ENCODE assay signal across 8 cellular contexts in the genomic region with DNA sequence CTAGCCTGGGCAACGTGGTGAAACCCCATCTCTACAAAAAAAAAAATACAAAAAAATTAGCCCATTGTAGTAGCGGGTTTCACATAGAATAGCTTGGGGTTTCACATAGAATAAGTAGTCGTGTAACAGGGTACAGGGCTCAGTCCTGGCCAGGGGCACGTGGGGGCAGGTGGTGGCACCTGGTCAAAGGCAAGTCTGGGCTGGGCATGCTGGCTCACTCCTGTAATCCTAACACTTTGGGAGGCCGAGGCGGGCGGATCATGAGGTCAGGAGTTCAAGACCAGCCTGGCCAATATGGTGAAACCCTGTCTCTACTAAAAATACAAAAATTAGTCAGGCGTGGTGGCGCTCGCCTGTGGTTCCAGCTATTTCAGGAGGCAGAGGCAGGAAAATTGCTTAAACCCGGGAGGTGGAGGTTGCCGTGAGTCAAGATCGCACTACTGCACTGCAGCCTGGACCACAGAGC. TPM values are rescaled to one million over a fixed set of nuclear protein-coding genes. Genes with fewer than 3 reads are reported as not detected.
DNase-seq lines count a peak whose midpoint lies in the region; ATAC-seq and TF ChIP-seq lines count a peak whose summit lies in the region.
"Not testable (repeated sequence)": the region's sequence is repeated elsewhere in the genome, so short reads cannot be mapped to it uniquely, and the experiment has no call there.

No MANE protein-coding gene starts in this region.

- H3K27me3 Mint-ChIP-seq in activated T-cell treated with anti-CD3 and anti-CD28 coated beads, Interleukin-2, amount 50 U/mL, for 72 hours (ENCODE audit: low read depth), result not testable (repeated sequence)

- H3K27me3 ChIP-seq in GM06990 (replicated peaks; ENCODE audit: control insufficient read depth, insufficient read depth, low read length); OCI-LY1 (ENCODE audit: insufficient read depth, low read length); effector memory CD4-positive, alpha-beta T cell (replicated peaks; ENCODE audit: control insufficient read depth, insufficient read depth, low read length, poor library complexity, severe bottlenecking); ovary; tibial nerve: not testable (repeated sequence)

- not testable (repeated sequence) for H2AFZ ChIP-seq in OCI-LY1 (ENCODE audit: low read length)

- peak overlapping the region; percentile 28 for H3K4me3 ChIP-seq in GM06990 (replicated peaks; ENCODE audit: low read depth, low read length)
- peak overlapping the region; percentile 94 for H3K4me3 ChIP-seq in OCI-LY1 (ENCODE audit: low read depth, low read length, poor library complexity, severe bottlenecking)
- peak overlapping the region; percentile 99 for H3K4me3 ChIP-seq in effector memory CD4-positive, alpha-beta T cell (ENCODE audit: insufficient read depth, low read depth, low read length, poor library complexity, severe bottlenecking)
- peak overlapping the region; percentile 94 for H3K4me3 ChIP-seq in ovary
- peak overlapping the region; percentile 76 to 100 (median 98) for H3K4me3 ChIP-seq in tibial nerve

- not testable (repeated sequence) for H3K9me2 ChIP-seq in OCI-LY1 (ENCODE audit: low read depth, low read length)

- not testable (repeated sequence) for DNase-seq in GM06990 (ENCODE audit: extremely low read depth, insufficient read length); activated T-cell treated with anti-CD3 and anti-CD28 coated beads, Interleukin-2, amount 50 U/mL, for 72 hours; effector memory CD4-positive, alpha-beta T cell; tibial nerve (ENCODE audit: low spot score in 2 of 2)
- DNase-seq in kidney tubule cell (ENCODE audit: low spot score), result peak; percentile 39
- peak in 3 of 5 donors; percentile 52 to 58 (median 54) for DNase-seq in ovary

- H3K4me2 ChIP-seq in OCI-LY1 (ENCODE audit: low read length), result peak overlapping the region; percentile 27; the same call in 1 of the 2 replicates

- H3K4me1 Mint-ChIP-seq in activated T-cell treated with anti-CD3 and anti-CD28 coated beads, Interleukin-2, amount 50 U/mL, for 72 hours (ENCODE audit: low read depth), result peaks cover 44% of the 10 kb centered on the region

- intact Hi-C loops in ovary (cut with DNase I), result loop anchor here in 1 of 4 donors (2.0 kb wide), 1 partner anchor 37 kb away; no protein-coding TSS in a partner anchor

- H3K4me1 ChIP-seq in OCI-LY1 (ENCODE audit: insufficient read depth, low read length, severe bottlenecking), result peaks cover 46% of the 10 kb centered on the region
- not testable (repeated sequence) for H3K4me1 ChIP-seq in effector memory CD4-positive, alpha-beta T cell (ENCODE audit: control insufficient read depth, insufficient read depth, low read length, poor library complexity, severe bottlenecking)
- peaks cover 11% of the 10 kb centered on the region for H3K4me1 ChIP-seq in ovary (ENCODE audit: insufficient read depth)
- H3K4me1 ChIP-seq in tibial nerve, result peaks cover 0 to 55% (median 31%) of the 10 kb centered on the region in 4 donors

- not testable (repeated sequence) for H3K36me3 ChIP-seq in GM06990 (ENCODE audit: control insufficient read depth, insufficient read depth, low read length); OCI-LY1 (ENCODE audit: insufficient read depth, low read length); effector memory CD4-positive, alpha-beta T cell (ENCODE audit: control insufficient read depth, insufficient read depth, low read length); ovary; tibial nerve

- WGBS in ovary, 3 donors, result 55 to 63% (median 60%) methylated on average over 13 of the region's 13 CpGs
- WGBS in tibial nerve, 2 donors, result 66 to 70% methylated on average over 13 of the region's 13 CpGs

- not testable (repeated sequence) for TF ChIP-seq CTCF in GM06990 (IDR thresholded peaks at IDR 0.05; ENCODE audit: insufficient read depth, low read length, poor library complexity, severe bottlenecking); OCI-LY1 (IDR thresholded peaks at IDR 0.05; ENCODE audit: low read length); ovary (IDR thresholded peaks at IDR 0.05); tibial nerve (IDR thresholded peaks at IDR 0.05)

- not testable (repeated sequence) for H3F3A ChIP-seq in OCI-LY1 (ENCODE audit: insufficient read depth, low read length)

- H3K36me3 Mint-ChIP-seq in activated T-cell treated with anti-CD3 and anti-CD28 coated beads, Interleukin-2, amount 50 U/mL, for 72 hours (ENCODE audit: insufficient read depth in 2 of 2), result not testable (repeated sequence)

- not testable (repeated sequence) for TF ChIP-seq EP300 in ovary (IDR thresholded peaks at IDR 0.05); tibial nerve (IDR thresholded peaks at IDR 0.05)

- H3K9me3 Mint-ChIP-seq in activated T-cell treated with anti-CD3 and anti-CD28 coated beads, Interleukin-2, amount 50 U/mL, for 72 hours, result not testable (repeated sequence)

- peaks cover 42% of the 10 kb centered on the region for H3K79me2 ChIP-seq in OCI-LY1 (ENCODE audit: insufficient read depth, low read length)

- H3K9ac ChIP-seq in OCI-LY1 (ENCODE audit: low read length), result not testable (repeated sequence)

- peak; percentile 10 for ATAC-seq in HG02852 (IDR thresholded peaks at IDR 0.05; ENCODE audit: unreplicated experiment)
- ATAC-seq in activated T-cell treated with anti-CD3 and anti-CD28 coated beads, Interleukin-2, amount 50 U/mL, for 72 hours (replicated peaks in 1 of 2), result not testable (repeated sequence)

- not testable (repeated sequence) for H3K9me3 ChIP-seq in OCI-LY1 (ENCODE audit: low read length); effector memory CD4-positive, alpha-beta T cell (ENCODE audit: control insufficient read depth, low read length); ovary; tibial nerve

- peak overlapping the region; percentile 64 for H3K27ac Mint-ChIP-seq in activated T-cell treated with anti-CD3 and anti-CD28 coated beads, Interleukin-2, amount 50 U/mL, for 72 hours

- H4K20me1 ChIP-seq in OCI-LY1 (ENCODE audit: insufficient read depth, low read length), result not testable (repeated sequence)

- peak overlapping the region; percentile 18 for H3K27ac ChIP-seq in OCI-LY1 (ENCODE audit: low read depth, low read length, poor library complexity, severe bottlenecking)
- H3K27ac ChIP-seq in effector memory CD4-positive, alpha-beta T cell (ENCODE audit: insufficient read depth, low read length, poor library complexity, severe bottlenecking), result not testable (repeated sequence)
- H3K27ac ChIP-seq in ovary, result peak overlapping the region in 1 of 2 donors; percentile 74
- peak overlapping the region; percentile 96 to 100 (median 98) for H3K27ac ChIP-seq in tibial nerve

- TF ChIP-seq POLR2A in ovary (IDR thresholded peaks at IDR 0.05); tibial nerve (IDR thresholded peaks at IDR 0.05): not testable (repeated sequence)

- peak overlapping the region; percentile 95 to 100 for H3K4me3 Mint-ChIP-seq in activated T-cell treated with anti-CD3 and anti-CD28 coated beads, Interleukin-2, amount 50 U/mL, for 72 hours

RNA-seq across cellular contexts. Expression of gene PSAP, which starts 0.6 kb away (rescaled TPM):
- 100 to 1,000 TPM; 111 to 139 TPM for total RNA-seq in activated T-cell treated with anti-CD3 and anti-CD28 coated beads, Interleukin-2, amount 50 U/mL, for 72 hours
- total RNA-seq in ovary, result 1,000 to 10,000 TPM in 4 of 7 donors, 100 to 1,000 TPM in 3; 632 to 1,246 (median 1,118) TPM
- 1,000 to 10,000 TPM in 1 of 2 donors, 100 to 1,000 TPM in 1; 916 to 3,407 TPM for polyA plus RNA-seq in ovary
- 1,000 to 10,000 TPM in 1 of 4 donors, 100 to 1,000 TPM in 3; 757 to 1,009 (median 906) TPM for total RNA-seq in tibial nerve

Comparison
In these comparisons a context has a peak if more than half of its experiments do, and no peak if none do; other contexts are left out.
1. H3K4me3 ChIP-seq: peak in every context shown above with its lines; median percentile 99 in effector memory CD4-positive, alpha-beta T cell; 98 in tibial nerve; 94 in OCI-LY1; 94 in ovary; 28 in GM06990.
2. RNA of gene PSAP, which starts 0.6 kb away (total RNA-seq): 632 to 1,246 TPM in ovary and 757 to 1,009 TPM in tibial nerve; 111 to 139 TPM in activated T-cell treated with anti-CD3 and anti-CD28 coated beads, Interleukin-2, amount 50 U/mL, for 72 hours; every median in the first group is over 4 times any median in the second.